ENCODE assay signal across 8 cellular contexts in the genomic region with DNA sequence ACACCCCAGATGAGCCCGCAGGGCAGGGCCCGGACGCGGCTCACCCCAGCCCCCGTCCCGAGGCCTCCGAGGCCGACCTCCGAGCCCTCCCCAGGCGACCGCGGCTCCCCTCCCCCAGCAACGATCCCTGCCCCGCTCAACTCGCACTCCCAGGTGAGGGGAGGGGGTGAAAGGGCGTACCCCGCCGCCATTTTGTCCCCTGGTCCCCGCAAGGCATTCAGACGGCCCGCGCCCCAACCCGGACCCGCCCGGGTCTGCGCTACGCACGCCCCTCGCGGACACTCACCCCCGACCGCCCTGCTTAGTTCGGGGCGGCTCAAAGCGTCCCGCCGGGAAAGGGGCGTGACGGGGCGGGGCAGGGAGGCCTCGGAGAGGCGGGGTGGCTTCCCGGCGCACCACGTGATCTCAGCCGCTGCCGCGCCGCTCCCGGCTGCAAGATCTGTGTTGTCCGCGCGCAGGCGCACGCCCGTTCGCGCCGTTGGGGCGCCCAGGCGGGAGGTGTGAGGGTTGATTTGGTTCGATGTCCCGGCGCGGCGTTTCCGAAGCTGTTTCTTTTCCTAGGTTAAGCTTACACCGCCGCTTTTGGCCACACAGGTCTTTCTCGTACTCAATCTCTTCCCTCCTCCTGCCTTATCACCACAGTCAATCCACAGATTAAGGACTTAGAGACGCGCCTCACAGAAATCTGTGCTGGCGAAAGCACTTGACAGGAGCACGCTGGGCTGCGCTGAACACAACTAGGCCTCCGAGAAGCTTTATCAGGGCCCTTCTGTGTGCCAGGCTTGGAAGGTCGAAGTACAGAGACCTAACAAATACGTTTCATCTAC. TPM values are rescaled to one million over a fixed set of nuclear protein-coding genes. Genes with fewer than 3 reads are reported as not detected.
DNase-seq lines count a peak whose midpoint lies in the region; ATAC-seq, FAIRE-seq and TF ChIP-seq lines count a peak whose summit lies in the region.

A gene with protein sequence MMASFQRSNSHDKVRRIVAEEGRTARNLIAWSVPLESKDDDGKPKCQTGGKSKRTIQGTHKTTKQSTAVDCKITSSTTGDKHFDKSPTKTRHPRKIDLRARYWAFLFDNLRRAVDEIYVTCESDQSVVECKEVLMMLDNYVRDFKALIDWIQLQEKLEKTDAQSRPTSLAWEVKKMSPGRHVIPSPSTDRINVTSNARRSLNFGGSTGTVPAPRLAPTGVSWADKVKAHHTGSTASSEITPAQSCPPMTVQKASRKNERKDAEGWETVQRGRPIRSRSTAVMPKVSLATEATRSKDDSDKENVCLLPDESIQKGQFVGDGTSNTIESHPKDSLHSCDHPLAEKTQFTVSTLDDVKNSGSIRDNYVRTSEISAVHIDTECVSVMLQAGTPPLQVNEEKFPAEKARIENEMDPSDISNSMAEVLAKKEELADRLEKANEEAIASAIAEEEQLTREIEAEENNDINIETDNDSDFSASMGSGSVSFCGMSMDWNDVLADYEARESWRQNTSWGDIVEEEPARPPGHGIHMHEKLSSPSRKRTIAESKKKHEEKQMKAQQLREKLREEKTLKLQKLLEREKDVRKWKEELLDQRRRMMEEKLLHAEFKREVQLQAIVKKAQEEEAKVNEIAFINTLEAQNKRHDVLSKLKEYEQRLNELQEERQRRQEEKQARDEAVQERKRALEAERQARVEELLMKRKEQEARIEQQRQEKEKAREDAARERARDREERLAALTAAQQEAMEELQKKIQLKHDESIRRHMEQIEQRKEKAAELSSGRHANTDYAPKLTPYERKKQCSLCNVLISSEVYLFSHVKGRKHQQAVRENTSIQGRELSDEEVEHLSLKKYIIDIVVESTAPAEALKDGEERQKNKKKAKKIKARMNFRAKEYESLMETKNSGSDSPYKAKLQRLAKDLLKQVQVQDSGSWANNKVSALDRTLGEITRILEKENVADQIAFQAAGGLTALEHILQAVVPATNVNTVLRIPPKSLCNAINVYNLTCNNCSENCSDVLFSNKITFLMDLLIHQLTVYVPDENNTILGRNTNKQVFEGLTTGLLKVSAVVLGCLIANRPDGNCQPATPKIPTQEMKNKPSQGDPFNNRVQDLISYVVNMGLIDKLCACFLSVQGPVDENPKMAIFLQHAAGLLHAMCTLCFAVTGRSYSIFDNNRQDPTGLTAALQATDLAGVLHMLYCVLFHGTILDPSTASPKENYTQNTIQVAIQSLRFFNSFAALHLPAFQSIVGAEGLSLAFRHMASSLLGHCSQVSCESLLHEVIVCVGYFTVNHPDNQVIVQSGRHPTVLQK (N-terminal part only) (minus strand): TSS at position 328 of the 827 bp plus-strand sequence. CDS start 21,523 bp downstream, outside the sequence.

- H3K9me3 ChIP-seq in SU-DHL-6 (ENCODE audit: insufficient read depth, low read length) (no peaks in the 10 kb centered on the region), pancreas (no peaks in the 10 kb centered on the region), thyroid gland (no peaks in the 10 kb centered on the region)

- H3K4me1 ChIP-seq in pancreas (peaks cover 8 to 21% (median 12%) of the 10 kb centered on the region in 3 donors), thyroid gland (peaks cover 9 to 27% of the 10 kb centered on the region in 2 donors)

- no peaks in the 10 kb centered on the region for H3K27me3 ChIP-seq in SU-DHL-6 (ENCODE audit: low read length)
- no peaks in the 10 kb centered on the region for H3K27me3 ChIP-seq in pancreas
- H3K27me3 ChIP-seq in thyroid gland: no peaks in the 10 kb centered on the region

- H3K36me3 ChIP-seq in SU-DHL-6 (ENCODE audit: low read length) (no peaks in the 10 kb centered on the region), pancreas (no peaks in the 10 kb centered on the region), thyroid gland (no peaks in the 10 kb centered on the region)

- no peak for TF ChIP-seq CTCF in GM10266 (IDR thresholded peaks at IDR 0.05; ENCODE audit: control insufficient read depth, insufficient read depth, low read depth, missing control alignments)
- TF ChIP-seq CTCF in SU-DHL-6 (IDR thresholded peaks at IDR 0.05; ENCODE audit: insufficient read depth, low read length, poor library complexity, severe bottlenecking): no peak
- TF ChIP-seq CTCF in pancreas (IDR thresholded peaks at IDR 0.05): no peak
- peak in 2 of 6 experiments; percentile 12 to 13 for TF ChIP-seq CTCF in thyroid gland (IDR thresholded peaks at IDR 0.05)

- FAIRE-seq in pancreas (lab: Jason Lieb, UNC): no peak

- H4K20me1 ChIP-seq in SU-DHL-6 (ENCODE audit: low read depth, low read length): no peaks in the 10 kb centered on the region

- no peak within 1 kb of the TSS for H3K27ac ChIP-seq in SU-DHL-6 (ENCODE audit: low read depth, low read length)
- H3K27ac ChIP-seq in pancreas: peak within 1 kb of the TSS; percentile 73 to 92 (median 82)
- H3K27ac ChIP-seq in thyroid gland: peak within 1 kb of the TSS; percentile 85 to 95 (median 89)

- peak within 1 kb of the TSS; percentile 58 for H3K4me2 ChIP-seq in SU-DHL-6 (ENCODE audit: low read depth, low read length, poor library complexity, severe bottlenecking)

- peak within 1 kb of the TSS; percentile 89 for H3K27ac Mint-ChIP-seq in activated naive CD8-positive, alpha-beta T cell treated with anti-CD3 and anti-CD28 coated beads, Interleukin-2, amount 10 ng/mL, durations not matched to agents 7 days and 5 days

- H3K9ac ChIP-seq in SU-DHL-6 (ENCODE audit: low read length): peak within 1 kb of the TSS; percentile 65

- no peaks in the 10 kb centered on the region for H3K79me2 ChIP-seq in SU-DHL-6 (ENCODE audit: insufficient read depth, low read length)

- peaks cover 7% of the 10 kb centered on the region for H3K36me3 Mint-ChIP-seq in activated naive CD8-positive, alpha-beta T cell treated with anti-CD3 and anti-CD28 coated beads, Interleukin-2, amount 10 ng/mL, durations not matched to agents 7 days and 5 days

- DNase-seq in GM10266 (ENCODE audit: extremely low spot score) (peak; percentile 93), NCI-H1105 (lab: John Stamatoyannopoulos, UW) (peak; percentile 58), Right ventricle myocardium superior (peak; percentile 97), pancreas (peak; percentile 92 to 97 (median 94)), thyroid gland (peak; percentile 93 to 94)
- DNase-seq in activated naive CD8-positive, alpha-beta T cell treated with anti-CD3 and anti-CD28 coated beads, Interleukin-2, amount 10 ng/mL, durations not matched to agents 7 days and 5 days: peak; percentile 94

- peak; percentile 46 to 81 for TF ChIP-seq POLR2A in thyroid gland (IDR thresholded peaks at IDR 0.05)

- WGBS in pancreas, 2 donors: 0 to 1% methylated on average over 69 to 78 of the region's 78 CpGs
- 1% methylated on average over 28 to 33 of the region's 78 CpGs for WGBS in thyroid gland, 2 donors

- H3K9me3 Mint-ChIP-seq in activated naive CD8-positive, alpha-beta T cell treated with anti-CD3 and anti-CD28 coated beads, Interleukin-2, amount 10 ng/mL, durations not matched to agents 7 days and 5 days: no peaks in the 10 kb centered on the region

- H2AFZ ChIP-seq in SU-DHL-6 (ENCODE audit: low read depth, low read length, severe bottlenecking): peak within 1 kb of the TSS; percentile 97

- H3K9me2 ChIP-seq in SU-DHL-6 (replicated peaks; ENCODE audit: insufficient read depth, low read length): no peaks in the 10 kb centered on the region

- intact Hi-C loops in Right ventricle myocardium superior (cut with DNase I) (no loop called here), pancreas (cut with DNase I) (no loop called here), thyroid gland (cut with DNase I) (no loop called here)

- H3K4me1 Mint-ChIP-seq in activated naive CD8-positive, alpha-beta T cell treated with anti-CD3 and anti-CD28 coated beads, Interleukin-2, amount 10 ng/mL, durations not matched to agents 7 days and 5 days: peaks cover 28% of the 10 kb centered on the region

- peak within 1 kb of the TSS; percentile 52 for H3K4me3 ChIP-seq in SU-DHL-6 (ENCODE audit: insufficient read depth, low read length, poor library complexity, severe bottlenecking)
- H3K4me3 ChIP-seq in pancreas: peak within 1 kb of the TSS; percentile 59 to 91 (median 79)
- peak within 1 kb of the TSS; percentile 78 to 86 (median 86) for H3K4me3 ChIP-seq in thyroid gland (replicated peaks in 1 of 3)

- POLR2A ChIA-PET in activated naive CD8-positive, alpha-beta T cell treated with anti-CD3 and anti-CD28 coated beads, Interleukin-2, amount 10 ng/mL, durations not matched to agents 7 days and 5 days (lab: Charles Lee): interaction anchor here (1.0 to 3.5 kb wide), 3 partner anchors 11 to 30 kb away, joined by 3 to 15 read pairs (median 3); a partner anchor contains a TSS

- peaks cover 15% of the 10 kb centered on the region for H3F3A ChIP-seq in SU-DHL-6 (ENCODE audit: insufficient read depth)

- ATAC-seq in HG02610 (IDR thresholded peaks at IDR 0.05; ENCODE audit: unreplicated experiment) (peak; percentile 84), Right ventricle myocardium superior (ENCODE audit: poor library complexity) (peak; percentile 96), pancreas (peak; percentile 94 to 97 (median 96))
- ATAC-seq in activated naive CD8-positive, alpha-beta T cell treated with anti-CD3 and anti-CD28 coated beads, Interleukin-2, amount 10 ng/mL, durations not matched to agents 7 days and 5 days (ENCODE audit: low read depth): peak; percentile 93

- peak within 1 kb of the TSS; percentile 89 for H3K4me3 Mint-ChIP-seq in activated naive CD8-positive, alpha-beta T cell treated with anti-CD3 and anti-CD28 coated beads, Interleukin-2, amount 10 ng/mL, durations not matched to agents 7 days and 5 days

- no peaks in the 10 kb centered on the region for H3K27me3 Mint-ChIP-seq in activated naive CD8-positive, alpha-beta T cell treated with anti-CD3 and anti-CD28 coated beads, Interleukin-2, amount 10 ng/mL, durations not matched to agents 7 days and 5 days

RNA-seq across cellular contexts. Expression of the gene that starts here (rescaled TPM):
- total RNA-seq in activated naive CD8-positive, alpha-beta T cell treated with anti-CD3 and anti-CD28 coated beads, Interleukin-2, amount 10 ng/mL, durations not matched to agents 7 days and 5 days: 10 to 100 TPM; 38.0 to 44.8 TPM
- total RNA-seq in Right ventricle myocardium superior (47.8 TPM), pancreas (10 to 100 TPM; 13.2 to 23.8 (median 15.9) TPM), thyroid gland (10 to 100 TPM; 45.2 to 90.8 (median 63.6) TPM)
- 10 to 100 TPM in 1 of 2 donors, 1 to 10 TPM in 1; 3.0 to 11.8 TPM for polyA plus RNA-seq in pancreas
